In genomic region chr4:182604953-182605352, GRCh38 we compare ENCODE assay signal across 30 cellular contexts.
DNase-seq lines count a peak whose midpoint lies in the region; ATAC-seq and TF ChIP-seq lines count a peak whose summit lies in the region.
"Had no signal": no experiment of that assay in that cellular context is flagged by ENCODE, and none has a peak within 500 bp of the region (broad histone marks: within the 10 kb centered on the region; RNA-seq: fewer than 3 reads in every experiment).

No MANE protein-coding gene starts in this region.

- H3K36me3 Mint-ChIP-seq in HFFc6 (ENCODE audit: low read depth): peaks cover 18% of the 10 kb centered on the region
- no peaks in the 10 kb centered on the region for H3K36me3 Mint-ChIP-seq in activated CD8-positive, alpha-beta T cell treated with anti-CD3 and anti-CD28 coated beads for 36 hours (ENCODE audit: low read depth)
- H3K36me3 Mint-ChIP-seq: activated naive CD8-positive, alpha-beta T cell treated with anti-CD3 and anti-CD28 coated beads for 36 hours; IgD-negative memory B cell; naive thymus-derived CD4-positive, alpha-beta T cell had no signal

- TF ChIP-seq CTCF in HFFc6 (IDR thresholded peaks at IDR 0.05) (no peak), astrocyte of the spinal cord (IDR thresholded peaks at IDR 0.05; ENCODE audit: low read depth, low read length) (no peak), fibroblast of pulmonary artery (IDR thresholded peaks at IDR 0.05; ENCODE audit: low read length, missing control alignments) (no peak)
- no peak for TF ChIP-seq CTCF in activated CD8-positive, alpha-beta T cell treated with anti-CD3 and anti-CD28 coated beads for 36 hours (IDR thresholded peaks at IDR 0.05)

- POLR2A ChIA-PET in activated CD8-positive, alpha-beta T cell treated with anti-CD3 and anti-CD28 coated beads for 36 hours (lab: Charles Lee): no interaction called here

- no peak for ATAC-seq in activated CD8-positive, alpha-beta T cell treated with anti-CD3 and anti-CD28 coated beads for 36 hours
- ATAC-seq in HG03432 (IDR thresholded peaks at IDR 0.05; ENCODE audit: unreplicated experiment): no peak
- ATAC-seq: body of pancreas; esophagus mucosa; gastroesophageal sphincter; naive thymus-derived CD4-positive, alpha-beta T cell; Right ventricle myocardium inferior; upper lobe of right lung had no signal

- peaks cover 56% of the 10 kb centered on the region for H3K4me1 Mint-ChIP-seq in HFFc6 (ENCODE audit: low read depth)
- no peaks in the 10 kb centered on the region for H3K4me1 Mint-ChIP-seq in activated CD8-positive, alpha-beta T cell treated with anti-CD3 and anti-CD28 coated beads for 36 hours (ENCODE audit: low read depth)
- H3K4me1 Mint-ChIP-seq: activated naive CD8-positive, alpha-beta T cell treated with anti-CD3 and anti-CD28 coated beads for 36 hours; IgD-negative memory B cell; mesothelial cell of epicardium; naive thymus-derived CD4-positive, alpha-beta T cell had no signal

- CTCF ChIA-PET in activated CD8-positive, alpha-beta T cell treated with anti-CD3 and anti-CD28 coated beads for 36 hours (lab: Charles Lee): no interaction called here

- H3K4me3 ChIP-seq in astrocyte of the spinal cord (ENCODE audit: low read depth, low read length) (no peak overlapping the region), fibroblast of pulmonary artery (replicated peaks; ENCODE audit: low read depth, low read length) (no peak overlapping the region)
- H3K4me3 ChIP-seq: body of pancreas, gastroesophageal sphincter, left ventricle myocardium inferior, skin epidermis, upper lobe of right lung had no signal

- H3K9me3 Mint-ChIP-seq in HFFc6: no peaks in the 10 kb centered on the region
- H3K9me3 Mint-ChIP-seq in activated CD8-positive, alpha-beta T cell treated with anti-CD3 and anti-CD28 coated beads for 36 hours: no peaks in the 10 kb centered on the region
- H3K9me3 Mint-ChIP-seq: activated naive CD8-positive, alpha-beta T cell treated with anti-CD3 and anti-CD28 coated beads for 36 hours; IgD-negative memory B cell; mesothelial cell of epicardium had no signal

- in situ Hi-C loops in astrocyte of the spinal cord (cut with HindIII; ENCODE audit: low sequenced_read_pairs): no loop called here

- peak; percentile 28 for DNase-seq in HFFc6
- peak; percentile 43 for DNase-seq in astrocyte of the spinal cord (ENCODE audit: low read depth, low spot score)
- DNase-seq in fibroblast of pulmonary artery (ENCODE audit: low read depth): peak; percentile 53
- DNase-seq in pulmonary artery endothelial cell (ENCODE audit: low read depth, low spot score): peak; percentile 73
- no peak for DNase-seq in activated CD8-positive, alpha-beta T cell treated with anti-CD3 and anti-CD28 coated beads for 36 hours
- no peak for DNase-seq in AML-193 (lab: John Stamatoyannopoulos, UW)
- no peak for DNase-seq in posterior cingulate gyrus
- DNase-seq: activated CD4-positive, alpha-beta T cell treated with anti-CD3 and anti-CD28 coated beads for 4 hours; activated CD8-positive, alpha-beta memory T cell treated with anti-CD3 and anti-CD28 coated beads for 24 hours; activated effector memory CD4-positive, alpha-beta T cell treated with anti-CD3 and anti-CD28 coated beads, Interleukin-2, amount 50 U/mL, for 16 hours; activated naive CD8-positive, alpha-beta T cell treated with anti-CD3 and anti-CD28 coated beads for 36 hours; activated T-cell treated with anti-CD3 and anti-CD28 coated beads, Interleukin-2, amount 50 U/mL, for 1 hour; body of pancreas; C1 segment of cervical spinal cord; Caco-2; DND-41; effector CD8-positive, alpha-beta T cell; left ventricle myocardium inferior; naive thymus-derived CD4-positive, alpha-beta T cell; NCI-H1694; nucleus accumbens; stimulated activated CD4-positive, alpha-beta T cell treated with anti-CD3 and anti-CD28 coated beads, Interleukin-2, amount 100 ng/mL, for 24 hours; upper lobe of right lung had no signal

- no peaks in the 10 kb centered on the region for H3K27me3 Mint-ChIP-seq in HFFc6 (ENCODE audit: insufficient read depth)
- no peaks in the 10 kb centered on the region for H3K27me3 Mint-ChIP-seq in activated CD8-positive, alpha-beta T cell treated with anti-CD3 and anti-CD28 coated beads for 36 hours

- peak overlapping the region; percentile 46; the same call in 1 of the 2 replicates for H3K4me3 Mint-ChIP-seq in HFFc6
- no peak overlapping the region for H3K4me3 Mint-ChIP-seq in activated CD8-positive, alpha-beta T cell treated with anti-CD3 and anti-CD28 coated beads for 36 hours
- H3K4me3 Mint-ChIP-seq: activated naive CD8-positive, alpha-beta T cell treated with anti-CD3 and anti-CD28 coated beads for 36 hours; IgD-negative memory B cell; mesothelial cell of epicardium; naive thymus-derived CD4-positive, alpha-beta T cell had no signal

- intact Hi-C loops in activated CD8-positive, alpha-beta T cell treated with anti-CD3 and anti-CD28 coated beads for 36 hours (cut with micrococcal nuclease): no loop called here
- intact Hi-C loops in posterior cingulate gyrus (cut with DNase I): no loop called here

- H3K27ac Mint-ChIP-seq in HFFc6: peak overlapping the region; percentile 76
- no peak overlapping the region for H3K27ac Mint-ChIP-seq in activated CD8-positive, alpha-beta T cell treated with anti-CD3 and anti-CD28 coated beads for 36 hours
- H3K27ac Mint-ChIP-seq: activated naive CD8-positive, alpha-beta T cell treated with anti-CD3 and anti-CD28 coated beads for 36 hours; mesothelial cell of epicardium; naive thymus-derived CD4-positive, alpha-beta T cell had no signal

Comparison
In these comparisons a context has a peak if more than half of its experiments do, and no peak if none do; other contexts are left out.
1. DNase-seq: peak in HFFc6 (single experiment), astrocyte of the spinal cord (single experiment), fibroblast of pulmonary artery (single experiment) and pulmonary artery endothelial cell (single experiment); none in activated CD8-positive, alpha-beta T cell treated with anti-CD3 and anti-CD28 coated beads for 36 hours (single experiment), AML-193 (0 of 2) and posterior cingulate gyrus (0 of 10).